ENCODE assay signal across 8 cellular contexts in genomic region chr10:73168486-73168844, GRCh38. TPM values are rescaled to one million over a fixed set of nuclear protein-coding genes. Genes with fewer than 3 reads are reported as not detected.
DNase-seq lines count a peak whose midpoint lies in the region; ATAC-seq and TF ChIP-seq lines count a peak whose summit lies in the region.

No MANE protein-coding gene starts in this region.

- peak; percentile 23 for DNase-seq in NT2/D1 (ENCODE audit: low read depth, low spot score)
- no peak for DNase-seq in endodermal cell
- DNase-seq in HK-2 (ENCODE audit: unreplicated experiment) = no peak
- DNase-seq in NCI-H226 = no peak

- H3K9ac ChIP-seq in NT2/D1 (ENCODE audit: insufficient read length, low read depth) (peak overlapping the region; percentile 99), endodermal cell (ENCODE audit: extremely low read depth, low read length, poor library complexity, severe bottlenecking) (peak overlapping the region; percentile 93)

- H3K4me1 ChIP-seq in NT2/D1 (ENCODE audit: insufficient read depth, insufficient read length) (no peaks in the 10 kb centered on the region), endodermal cell (ENCODE audit: control insufficient read depth, insufficient read depth, low read length) (no peaks in the 10 kb centered on the region)

- H3K4me1 Mint-ChIP-seq in endodermal cell (peaks cover 10% of the 10 kb centered on the region), nephron (peaks cover 25% of the 10 kb centered on the region)

- H3K27me3 ChIP-seq in NT2/D1 (ENCODE audit: insufficient read depth, insufficient read length) (no peaks in the 10 kb centered on the region), endodermal cell (ENCODE audit: control insufficient read depth, insufficient read depth, low read length, poor library complexity, severe bottlenecking) (no peaks in the 10 kb centered on the region)

- peak overlapping the region; percentile 99 for H3K4me3 Mint-ChIP-seq in endodermal cell
- H3K4me3 Mint-ChIP-seq in nephron = peak overlapping the region; percentile 98 to 99 (median 99)

- H3K9me3 Mint-ChIP-seq in endodermal cell (no peaks in the 10 kb centered on the region), nephron (no peaks in the 10 kb centered on the region)

- H3K36me3 Mint-ChIP-seq in endodermal cell (ENCODE audit: low read depth) (peaks cover 11% of the 10 kb centered on the region), nephron (ENCODE audit: low read depth) (peaks cover 38% of the 10 kb centered on the region)

- no peaks in the 10 kb centered on the region for H3K9me3 ChIP-seq in NT2/D1 (ENCODE audit: insufficient read depth, low read length)
- no peaks in the 10 kb centered on the region for H3K9me3 ChIP-seq in endodermal cell (ENCODE audit: control insufficient read depth, low read length)

- H3K27ac ChIP-seq in C4-2B (peak overlapping the region; percentile 73), endodermal cell (ENCODE audit: low read depth, low read length) (peak overlapping the region; percentile 82)

- 0% methylated on average over 4 to 6 of the region's 6 CpGs for WGBS in endodermal cell (ENCODE audit: insufficient coverage in 1 of 2, insufficient read length in 1 of 2), 2 experiments

- peak overlapping the region; percentile 98 for H3K27ac Mint-ChIP-seq in endodermal cell
- H3K27ac Mint-ChIP-seq in nephron = peak overlapping the region; percentile 97 to 99 (median 98)

- peak; percentile 27 for ATAC-seq in GM21367 (IDR thresholded peaks at IDR 0.05; ENCODE audit: unreplicated experiment)
- ATAC-seq in HG03565 (IDR thresholded peaks at IDR 0.05; ENCODE audit: unreplicated experiment) = no peak

- TF ChIP-seq CTCF in C4-2B (conservative IDR thresholded peaks at IDR 0.05) (no peak), endodermal cell (conservative IDR thresholded peaks at IDR 0.05) (no peak), nephron (IDR thresholded peaks at IDR 0.05; ENCODE audit: unreplicated experiment in 3 of 3) (no peak)

- H3K27me3 Mint-ChIP-seq in endodermal cell (ENCODE audit: insufficient read depth) (no peaks in the 10 kb centered on the region), nephron (ENCODE audit: low read depth) (no peaks in the 10 kb centered on the region)

- H3K36me3 ChIP-seq in NT2/D1 (ENCODE audit: insufficient read depth, insufficient read length, low read length) (peaks cover 9% of the 10 kb centered on the region), endodermal cell (ENCODE audit: control insufficient read depth, insufficient read depth, low read length) (peaks cover 6% of the 10 kb centered on the region)

- H3K4me3 ChIP-seq in NT2/D1 (ENCODE audit: insufficient read length, low read depth) (peak overlapping the region; percentile 96), endodermal cell (ENCODE audit: low read length) (peak overlapping the region; percentile 94)

RNA-seq across cellular contexts. Expression of gene FAM149B1, which starts 0.5 kb away (rescaled TPM):
- total RNA-seq in endodermal cell = 10 to 100 TPM; 29.1 to 29.2 TPM
- polyA plus RNA-seq in endodermal cell (2013, experiment 1 of 2) = 25.7 TPM
- 28.9 TPM for polyA plus RNA-seq in endodermal cell (2013, experiment 2 of 2)

RNA-seq across cellular contexts. Expression of gene ECD, which starts 0.7 kb away (rescaled TPM):
- 10 to 100 TPM; 38.4 to 40.7 TPM for total RNA-seq in endodermal cell
- polyA plus RNA-seq in endodermal cell (2013, experiment 1 of 2) = 34.1 TPM
- 32.7 TPM for polyA plus RNA-seq in endodermal cell (2013, experiment 2 of 2)

RNA-seq across cellular contexts. Expression of gene NUDT13, which starts 58.2 kb away (rescaled TPM):
- total RNA-seq in endodermal cell = 1 to 10 TPM; 3.3 to 3.9 TPM
- polyA plus RNA-seq in endodermal cell (2013, experiment 1 of 2) = 1.3 TPM
- 1.4 TPM for polyA plus RNA-seq in endodermal cell (2013, experiment 2 of 2)
